Comparison of ENCODE assay signal across 2 cellular contexts in genomic region chr22:26775394-26775793, GRCh38.
TF ChIP-seq lines count a peak whose summit lies in the region.

No MANE protein-coding gene starts in this region.

TF ChIP-seq in GM23338, 12 proteins besides CTCF, POLR2A, EP300 and RAD21:
- TF ChIP-seq ZNF114 (CRISPR knock-in tag; IDR thresholded peaks at IDR 0.05) (no peak), ZNF331 (CRISPR knock-in tag; IDR thresholded peaks at IDR 0.05; ENCODE audit: low read depth) (no peak), EZH2 (IDR thresholded peaks at IDR 0.05; ENCODE audit: low read depth, unreplicated experiment) (no peak), REST (IDR thresholded peaks at IDR 0.05; ENCODE audit: unreplicated experiment) (no peak), JUNB (IDR thresholded peaks at IDR 0.05; ENCODE audit: unreplicated experiment) (no peak), STAT1 (IDR thresholded peaks at IDR 0.05; ENCODE audit: unreplicated experiment) (no peak), CREB1 (CRISPR knock-in tag; IDR thresholded peaks at IDR 0.05; ENCODE audit: low read depth) (no peak), ETS1 (IDR thresholded peaks at IDR 0.05) (no peak), NANOG (IDR thresholded peaks at IDR 0.05; ENCODE audit: borderline replicate concordance) (no peak), EZH2phosphoT487 (IDR thresholded peaks at IDR 0.05; ENCODE audit: unreplicated experiment) (no peak), POLR2AphosphoS5 (IDR thresholded peaks at IDR 0.05; ENCODE audit: low read depth) (no peak)
- TF ChIP-seq, protein P1, sequence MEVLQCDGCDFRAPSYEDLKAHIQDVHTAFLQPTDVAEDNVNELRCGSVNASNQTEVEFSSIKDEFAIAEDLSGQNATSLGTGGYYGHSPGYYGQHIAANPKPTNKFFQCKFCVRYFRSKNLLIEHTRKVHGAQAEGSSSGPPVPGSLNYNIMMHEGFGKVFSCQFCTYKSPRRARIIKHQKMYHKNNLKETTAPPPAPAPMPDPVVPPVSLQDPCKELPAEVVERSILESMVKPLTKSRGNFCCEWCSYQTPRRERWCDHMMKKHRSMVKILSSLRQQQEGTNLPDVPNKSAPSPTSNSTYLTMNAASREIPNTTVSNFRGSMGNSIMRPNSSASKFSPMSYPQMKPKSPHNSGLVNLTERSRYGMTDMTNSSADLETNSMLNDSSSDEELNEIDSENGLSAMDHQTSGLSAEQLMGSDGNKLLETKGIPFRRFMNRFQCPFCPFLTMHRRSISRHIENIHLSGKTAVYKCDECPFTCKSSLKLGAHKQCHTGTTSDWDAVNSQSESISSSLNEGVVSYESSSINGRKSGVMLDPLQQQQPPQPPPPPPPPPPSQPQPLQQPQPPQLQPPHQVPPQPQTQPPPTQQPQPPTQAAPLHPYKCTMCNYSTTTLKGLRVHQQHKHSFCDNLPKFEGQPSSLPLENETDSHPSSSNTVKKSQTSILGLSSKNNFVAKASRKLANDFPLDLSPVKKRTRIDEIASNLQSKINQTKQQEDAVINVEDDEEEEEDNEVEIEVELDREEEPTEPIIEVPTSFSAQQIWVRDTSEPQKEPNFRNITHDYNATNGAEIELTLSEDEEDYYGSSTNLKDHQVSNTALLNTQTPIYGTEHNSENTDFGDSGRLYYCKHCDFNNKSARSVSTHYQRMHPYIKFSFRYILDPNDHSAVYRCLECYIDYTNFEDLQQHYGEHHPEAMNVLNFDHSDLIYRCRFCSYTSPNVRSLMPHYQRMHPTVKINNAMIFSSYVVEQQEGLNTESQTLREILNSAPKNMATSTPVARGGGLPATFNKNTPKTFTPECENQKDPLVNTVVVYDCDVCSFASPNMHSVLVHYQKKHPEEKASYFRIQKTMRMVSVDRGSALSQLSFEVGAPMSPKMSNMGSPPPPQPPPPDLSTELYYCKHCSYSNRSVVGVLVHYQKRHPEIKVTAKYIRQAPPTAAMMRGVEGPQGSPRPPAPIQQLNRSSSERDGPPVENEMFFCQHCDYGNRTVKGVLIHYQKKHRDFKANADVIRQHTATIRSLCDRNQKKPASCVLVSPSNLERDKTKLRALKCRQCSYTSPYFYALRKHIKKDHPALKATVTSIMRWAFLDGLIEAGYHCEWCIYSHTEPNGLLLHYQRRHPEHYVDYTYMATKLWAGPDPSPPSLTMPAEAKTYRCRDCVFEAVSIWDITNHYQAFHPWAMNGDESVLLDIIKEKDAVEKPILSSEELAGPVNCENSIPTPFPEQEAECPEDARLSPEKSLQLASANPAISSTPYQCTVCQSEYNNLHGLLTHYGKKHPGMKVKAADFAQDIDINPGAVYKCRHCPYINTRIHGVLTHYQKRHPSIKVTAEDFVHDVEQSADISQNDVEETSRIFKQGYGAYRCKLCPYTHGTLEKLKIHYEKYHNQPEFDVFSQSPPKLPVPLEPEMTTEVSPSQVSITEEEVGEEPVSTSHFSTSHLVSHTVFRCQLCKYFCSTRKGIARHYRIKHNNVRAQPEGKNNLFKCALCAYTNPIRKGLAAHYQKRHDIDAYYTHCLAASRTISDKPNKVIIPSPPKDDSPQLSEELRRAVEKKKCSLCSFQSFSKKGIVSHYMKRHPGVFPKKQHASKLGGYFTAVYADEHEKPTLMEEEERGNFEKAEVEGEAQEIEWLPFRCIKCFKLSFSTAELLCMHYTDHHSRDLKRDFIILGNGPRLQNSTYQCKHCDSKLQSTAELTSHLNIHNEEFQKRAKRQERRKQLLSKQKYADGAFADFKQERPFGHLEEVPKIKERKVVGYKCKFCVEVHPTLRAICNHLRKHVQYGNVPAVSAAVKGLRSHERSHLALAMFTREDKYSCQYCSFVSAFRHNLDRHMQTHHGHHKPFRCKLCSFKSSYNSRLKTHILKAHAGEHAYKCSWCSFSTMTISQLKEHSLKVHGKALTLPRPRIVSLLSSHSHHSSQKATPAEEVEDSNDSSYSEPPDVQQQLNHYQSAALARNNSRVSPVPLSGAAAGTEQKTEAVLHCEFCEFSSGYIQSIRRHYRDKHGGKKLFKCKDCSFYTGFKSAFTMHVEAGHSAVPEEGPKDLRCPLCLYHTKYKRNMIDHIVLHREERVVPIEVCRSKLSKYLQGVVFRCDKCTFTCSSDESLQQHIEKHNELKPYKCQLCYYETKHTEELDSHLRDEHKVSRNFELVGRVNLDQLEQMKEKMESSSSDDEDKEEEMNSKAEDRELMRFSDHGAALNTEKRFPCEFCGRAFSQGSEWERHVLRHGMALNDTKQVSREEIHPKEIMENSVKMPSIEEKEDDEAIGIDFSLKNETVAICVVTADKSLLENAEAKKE (CRISPR knock-in tag; IDR thresholded peaks at IDR 0.05), result no peak

TF ChIP-seq in H1, 55 proteins besides CTCF, POLR2A, EP300 and RAD21:
- TF ChIP-seq FOSL1 (IDR thresholded peaks at IDR 0.05; ENCODE audit: insufficient read depth, low read depth, low read length), result no peak
- no peak for TF ChIP-seq CEBPB (IDR thresholded peaks at IDR 0.05; ENCODE audit: low read depth, low read length)
- no peak for TF ChIP-seq EGR1 (IDR thresholded peaks at IDR 0.05; ENCODE audit: borderline replicate concordance, low read depth, low read length)
- TF ChIP-seq, protein P2, sequence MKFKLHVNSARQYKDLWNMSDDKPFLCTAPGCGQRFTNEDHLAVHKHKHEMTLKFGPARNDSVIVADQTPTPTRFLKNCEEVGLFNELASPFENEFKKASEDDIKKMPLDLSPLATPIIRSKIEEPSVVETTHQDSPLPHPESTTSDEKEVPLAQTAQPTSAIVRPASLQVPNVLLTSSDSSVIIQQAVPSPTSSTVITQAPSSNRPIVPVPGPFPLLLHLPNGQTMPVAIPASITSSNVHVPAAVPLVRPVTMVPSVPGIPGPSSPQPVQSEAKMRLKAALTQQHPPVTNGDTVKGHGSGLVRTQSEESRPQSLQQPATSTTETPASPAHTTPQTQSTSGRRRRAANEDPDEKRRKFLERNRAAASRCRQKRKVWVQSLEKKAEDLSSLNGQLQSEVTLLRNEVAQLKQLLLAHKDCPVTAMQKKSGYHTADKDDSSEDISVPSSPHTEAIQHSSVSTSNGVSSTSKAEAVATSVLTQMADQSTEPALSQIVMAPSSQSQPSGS (IDR thresholded peaks at IDR 0.05; ENCODE audit: low read length), result no peak
- TF ChIP-seq SIX5 (IDR thresholded peaks at IDR 0.05; ENCODE audit: low read depth, low read length), result no peak
TF ChIP-seq in H1: peak in this region for 0.
